In the genomic region with DNA sequence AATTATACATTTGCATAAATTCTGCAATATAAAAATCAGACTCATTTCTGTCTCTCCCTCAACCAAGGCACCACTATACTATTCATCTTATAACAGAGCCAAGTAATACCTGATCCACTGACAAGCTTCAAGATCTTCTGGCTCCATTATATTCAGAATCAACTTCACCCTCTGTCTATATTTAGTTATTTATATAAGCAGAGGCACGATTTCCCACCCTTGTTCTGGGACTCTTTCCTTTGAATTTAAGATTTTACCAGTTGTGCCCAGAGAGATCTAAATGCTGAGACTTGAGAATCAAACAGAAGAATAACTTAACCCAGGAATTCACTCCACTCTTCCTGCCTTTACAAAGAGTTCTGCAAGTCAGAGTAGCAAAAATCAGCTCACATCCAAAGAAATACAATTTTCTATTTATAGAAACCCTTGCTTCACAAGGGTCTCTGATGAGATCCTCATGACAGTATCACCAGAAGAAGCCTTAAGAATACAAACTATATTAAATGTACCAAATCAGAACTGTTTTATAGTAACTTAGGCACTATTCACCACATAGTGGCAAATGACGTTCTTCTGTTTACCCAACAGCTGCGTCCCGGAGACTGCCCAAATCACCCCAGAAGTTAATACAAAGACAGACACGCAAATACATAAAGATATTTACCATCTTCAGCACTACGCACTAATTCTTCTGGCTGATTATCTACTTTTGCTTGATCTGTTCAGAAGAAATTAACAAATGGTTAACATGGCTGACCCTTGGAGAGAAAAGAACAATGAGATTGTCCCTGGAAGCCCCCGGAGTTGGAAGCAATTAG, we compare ENCODE assay signal across 11 cellular contexts. TPM values are rescaled to one million over a fixed set of nuclear protein-coding genes. Genes with fewer than 3 reads are reported as not detected.
DNase-seq lines count a peak whose midpoint lies in the region; ATAC-seq and TF ChIP-seq lines count a peak whose summit lies in the region.
"Had no signal": no experiment of that assay in that cellular context is flagged by ENCODE, and none has a peak within 500 bp of the region (broad histone marks: within the 10 kb centered on the region; RNA-seq: fewer than 3 reads in every experiment).

No MANE protein-coding gene starts in this region.

- TF ChIP-seq POLR2A in tibial nerve (IDR thresholded peaks at IDR 0.05) = no peak

- no peaks in the 10 kb centered on the region for H3K27me3 Mint-ChIP-seq in endodermal cell (ENCODE audit: insufficient read depth)

- DNase-seq in RWPE2 (ENCODE audit: low spot score) (no peak), endodermal cell (no peak), tibial nerve (ENCODE audit: low spot score in 2 of 2) (no peak), NCI-H82 treated with DMSO at 0.1 percent for 48 hours (lab: John Stamatoyannopoulos, UW; ENCODE audit: unreplicated experiment) (no peak), HUDEP-2 (lab: John Stamatoyannopoulos, UW; ENCODE audit: unreplicated experiment in 76 of 76) (no peak), COR-L47 (lab: John Stamatoyannopoulos, UW) (no peak)
- DNase-seq: Karpas-422; naive thymus-derived CD4-positive, alpha-beta T cell; NCI-H524 treated with DMSO at 0.1 percent for 48 hours had no signal

- H3K27me3 ChIP-seq in RWPE2 (ENCODE audit: insufficient read depth, poor library complexity, severe bottlenecking) = no peaks in the 10 kb centered on the region
- H3K27me3 ChIP-seq in endodermal cell (ENCODE audit: control insufficient read depth, insufficient read depth, low read length, poor library complexity, severe bottlenecking) = no peaks in the 10 kb centered on the region
- no peaks in the 10 kb centered on the region for H3K27me3 ChIP-seq in mucosa of rectum (ENCODE audit: control insufficient read depth in 2 of 2, insufficient read depth in 2 of 2, low read length in 2 of 2)
- no peaks in the 10 kb centered on the region for H3K27me3 ChIP-seq in tibial nerve

- no peaks in the 10 kb centered on the region; the same call in 1 of the 2 replicates for H3K36me3 ChIP-seq in RWPE2 (ENCODE audit: low read depth)
- no peaks in the 10 kb centered on the region for H3K36me3 ChIP-seq in endodermal cell (ENCODE audit: control insufficient read depth, insufficient read depth, low read length)
- peaks cover 11 to 15% of the 10 kb centered on the region in 2 donors for H3K36me3 ChIP-seq in mucosa of rectum (ENCODE audit: control insufficient read depth in 2 of 2, insufficient read depth in 2 of 2, low read length in 2 of 2)
- H3K36me3 ChIP-seq in tibial nerve = no peaks in the 10 kb centered on the region

- H3K4me1 ChIP-seq in RWPE2 (ENCODE audit: insufficient read depth, poor library complexity, severe bottlenecking) (peaks cover 11% of the 10 kb centered on the region), endodermal cell (ENCODE audit: control insufficient read depth, insufficient read depth, low read length) (peaks cover 4% of the 10 kb centered on the region), mucosa of rectum (ENCODE audit: control insufficient read depth in 2 of 2, insufficient read depth in 2 of 2, low read length in 2 of 2) (no peaks in the 10 kb centered on the region), tibial nerve (peaks cover 0 to 32% (median 3%) of the 10 kb centered on the region in 4 donors)

- H3K4me3 ChIP-seq in RWPE2 (ENCODE audit: severe bottlenecking) (no peak overlapping the region), endodermal cell (ENCODE audit: low read length) (no peak overlapping the region), mucosa of rectum (ENCODE audit: low read length in 2 of 2) (peak overlapping the region; percentile 3 to 21), tibial nerve (peak overlapping the region; percentile 10 to 36 (median 14))

- TF ChIP-seq EP300 in tibial nerve (IDR thresholded peaks at IDR 0.05) = no peak

- TF ChIP-seq CTCF in RWPE2 (IDR thresholded peaks at IDR 0.05; ENCODE audit: poor library complexity, severe bottlenecking) = no peak
- TF ChIP-seq CTCF in endodermal cell (conservative IDR thresholded peaks at IDR 0.05) = no peak
- TF ChIP-seq CTCF in tibial nerve (IDR thresholded peaks at IDR 0.05) = no peak

- H3K27ac ChIP-seq in RWPE2 (ENCODE audit: poor library complexity, severe bottlenecking) (peak overlapping the region; percentile 26), endodermal cell (ENCODE audit: low read depth, low read length) (peak overlapping the region; percentile 88), mucosa of rectum (ENCODE audit: low read depth in 2 of 2, low read length in 2 of 2) (peak overlapping the region in 1 of 2 donors; percentile 32), tibial nerve (peak overlapping the region in 3 of 4 donors; percentile 9 to 79 (median 77))

- peak overlapping the region; percentile 77 for H3K27ac Mint-ChIP-seq in endodermal cell

- no peaks in the 10 kb centered on the region for H3K9me3 ChIP-seq in RWPE2 (ENCODE audit: severe bottlenecking)
- no peaks in the 10 kb centered on the region for H3K9me3 ChIP-seq in endodermal cell (ENCODE audit: control insufficient read depth, low read length)
- H3K9me3 ChIP-seq in mucosa of rectum (ENCODE audit: control insufficient read depth in 2 of 2, low read length in 2 of 2) = no peaks in the 10 kb centered on the region
- H3K9me3 ChIP-seq in tibial nerve = no peaks in the 10 kb centered on the region

- H3K9ac ChIP-seq in endodermal cell (ENCODE audit: extremely low read depth, low read length, poor library complexity, severe bottlenecking) (no peak overlapping the region), mucosa of rectum (ENCODE audit: low read depth in 1 of 2, low read length in 2 of 2) (no peak overlapping the region)

- 67 to 73% methylated on average over 4 to 7 of the region's 7 CpGs for WGBS in endodermal cell (ENCODE audit: insufficient coverage in 1 of 2, insufficient read length in 1 of 2), 2 experiments
- WGBS in tibial nerve, 2 donors = 11 to 22% methylated on average over 7 of the region's 7 CpGs

- H3K9me3 Mint-ChIP-seq in endodermal cell = no peaks in the 10 kb centered on the region
- H3K9me3 Mint-ChIP-seq: naive thymus-derived CD4-positive, alpha-beta T cell had no signal

- ATAC-seq in RWPE2 (ENCODE audit: low read depth) (no peak), GM21526 (IDR thresholded peaks at IDR 0.05; ENCODE audit: low FRiP score, unreplicated experiment) (no peak)
- ATAC-seq: naive thymus-derived CD4-positive, alpha-beta T cell had no signal

- H3K4me1 Mint-ChIP-seq in endodermal cell = peaks cover 17% of the 10 kb centered on the region

- peak overlapping the region; percentile 11 for H3K4me3 Mint-ChIP-seq in endodermal cell
- H3K4me3 Mint-ChIP-seq: naive thymus-derived CD4-positive, alpha-beta T cell had no signal

- H3K36me3 Mint-ChIP-seq in endodermal cell (ENCODE audit: low read depth) = no peaks in the 10 kb centered on the region

RNA-seq across cellular contexts. Expression of a gene that starts 32.3 kb away (rescaled TPM):
- total RNA-seq in endodermal cell = not detected
- polyA plus RNA-seq in endodermal cell (2013, experiment 1 of 2) = not detected
- 0.21 TPM for polyA plus RNA-seq in endodermal cell (2013, experiment 2 of 2)
- 1 to 10 TPM in 3 of 4 donors, under 1 TPM in 1; 0.44 to 4.1 (median 2.2) TPM for total RNA-seq in tibial nerve
- polyA plus RNA-seq: naive thymus-derived CD4-positive, alpha-beta T cell had no signal

RNA-seq across cellular contexts. Expression of a gene that starts 53.4 kb away (rescaled TPM):
- 10 to 100 TPM; 39.3 to 47.5 TPM for total RNA-seq in endodermal cell
- polyA plus RNA-seq in endodermal cell (2013, experiment 1 of 2) = 52.6 TPM
- polyA plus RNA-seq in endodermal cell (2013, experiment 2 of 2) = 45.1 TPM
- total RNA-seq in tibial nerve = 10 to 100 TPM; 81.3 to 98.4 (median 92.5) TPM

Comparison
In these comparisons a context has a peak if more than half of its experiments do, and no peak if none do; other contexts are left out.
1. H3K4me3 ChIP-seq: peak in mucosa of rectum (2 of 2) and tibial nerve (4 of 4); none in RWPE2 (single experiment) and endodermal cell (single experiment).